ENCODE assay signal across 1 cellular context in genomic region chr11:842370-843002, GRCh38.
TF ChIP-seq lines count a peak whose summit lies in the region.

POLR2L (minus strand) TSS chr11:842529; CDS start chr11:842508, 21 bp downstream.
TSPAN4 (plus strand) TSS chr11:842852; CDS start chr11:850305, 7,453 bp downstream.

TF ChIP-seq in HepG2, 621 proteins besides CTCF, POLR2A, EP300 and RAD21 (continued from another document and continues in another):
- TF ChIP-seq KIAA2018 (CRISPR knock-in tag; IDR thresholded peaks at IDR 0.05; ENCODE audit: borderline replicate concordance): no peak
- no peak for TF ChIP-seq ZNF326 (CRISPR knock-in tag; IDR thresholded peaks at IDR 0.05; ENCODE audit: borderline replicate concordance)
- TF ChIP-seq ZNF749 (CRISPR knock-in tag; IDR thresholded peaks at IDR 0.05; ENCODE audit: borderline replicate concordance): no peak
- peak; percentile 92 for TF ChIP-seq HDAC1 (CRISPR knock-in tag; IDR thresholded peaks at IDR 0.05)
- TF ChIP-seq ZNF281 (CRISPR knock-in tag; IDR thresholded peaks at IDR 0.05; ENCODE audit: borderline replicate concordance): no peak
- TF ChIP-seq ELF4 (CRISPR knock-in tag; IDR thresholded peaks at IDR 0.05; ENCODE audit: borderline replicate concordance): no peak
- TF ChIP-seq ONECUT2 (CRISPR knock-in tag; IDR thresholded peaks at IDR 0.05): no peak
- TF ChIP-seq HNRNPL (IDR thresholded peaks at IDR 0.05; ENCODE audit: low read depth, low read length): no peak
- no peak for TF ChIP-seq HIVEP1 (CRISPR knock-in tag; IDR thresholded peaks at IDR 0.05)
- peak; percentile 70; the same call in 1 of the 2 replicates for TF ChIP-seq ZNF546 (CRISPR knock-in tag; conservative IDR thresholded peaks at IDR 0.05)
- no peak for TF ChIP-seq ZBTB46 (CRISPR knock-in tag; IDR thresholded peaks at IDR 0.05; ENCODE audit: borderline replicate concordance)
- TF ChIP-seq KDM1A (CRISPR knock-in tag; IDR thresholded peaks at IDR 0.05): no peak
- peak; percentile 67; the same call in 1 of the 2 replicates for TF ChIP-seq LBX2 (CRISPR knock-in tag; IDR thresholded peaks at IDR 0.05; ENCODE audit: borderline replicate concordance)
- TF ChIP-seq SPEN (CRISPR knock-in tag; IDR thresholded peaks at IDR 0.05; ENCODE audit: low read depth): peak; percentile 67
- no peak for TF ChIP-seq ZFP91 (CRISPR knock-in tag; IDR thresholded peaks at IDR 0.05; ENCODE audit: borderline replicate concordance)
- TF ChIP-seq MYC (CRISPR knock-in tag; IDR thresholded peaks at IDR 0.05; ENCODE audit: borderline replicate concordance): peak; percentile 72
- no peak for TF ChIP-seq ZC3H4 (CRISPR knock-in tag; IDR thresholded peaks at IDR 0.05; ENCODE audit: borderline replicate concordance)
- no peak for TF ChIP-seq ZHX2 (IDR thresholded peaks at IDR 0.05; ENCODE audit: low read depth)
- TF ChIP-seq ZHX2 (CRISPR knock-in tag; IDR thresholded peaks at IDR 0.05; ENCODE audit: borderline replicate concordance): no peak
- no peak for TF ChIP-seq ZNF260 (CRISPR knock-in tag; IDR thresholded peaks at IDR 0.05; ENCODE audit: borderline replicate concordance, low read depth)
- TF ChIP-seq ZNF513 (CRISPR knock-in tag; conservative IDR thresholded peaks at IDR 0.05): no peak; the same call in 1 of the 2 replicates
- no peak for TF ChIP-seq GZF1 (CRISPR knock-in tag; IDR thresholded peaks at IDR 0.05)
- TF ChIP-seq ZNF331 (CRISPR knock-in tag; IDR thresholded peaks at IDR 0.05): no peak; the same call in 1 of the 2 replicates
- TF ChIP-seq MYNN (CRISPR knock-in tag; IDR thresholded peaks at IDR 0.05; ENCODE audit: low read depth): no peak
- no peak for TF ChIP-seq ZNF562 (CRISPR knock-in tag; IDR thresholded peaks at IDR 0.05; ENCODE audit: borderline replicate concordance)
- TF ChIP-seq ZFP37 (CRISPR knock-in tag; IDR thresholded peaks at IDR 0.05; ENCODE audit: borderline replicate concordance): no peak
- TF ChIP-seq THAP9 (CRISPR knock-in tag; IDR thresholded peaks at IDR 0.05; ENCODE audit: borderline replicate concordance): no peak
- no peak for TF ChIP-seq EED (CRISPR knock-in tag; IDR thresholded peaks at IDR 0.05)
